In genomic region chr3:19399356-19399755, GRCh38 we compare ENCODE assay signal across 25 cellular contexts.
DNase-seq lines count a peak whose midpoint lies in the region; ATAC-seq and TF ChIP-seq lines count a peak whose summit lies in the region.
"Had no signal": no experiment of that assay in that cellular context is flagged by ENCODE, and none has a peak within 500 bp of the region (broad histone marks: within the 10 kb centered on the region; RNA-seq: fewer than 3 reads in every experiment).

No MANE protein-coding gene starts in this region.

- H3K4ac ChIP-seq in mesendoderm (ENCODE audit: low read depth, low read length), result no peak overlapping the region

- H3K36me3 ChIP-seq in mesendoderm (ENCODE audit: control insufficient read depth, insufficient read depth, low read length) (no peaks in the 10 kb centered on the region), prostate gland (no peaks in the 10 kb centered on the region)
- H3K36me3 ChIP-seq: BLaER1 treated with 17β-estradiol and CSF1 and Interleukin-3, amounts not matched to agents 10 nM and 100 nM; SJCRH30 had no signal

- no peak overlapping the region for H2BK15ac ChIP-seq in mesendoderm (replicated peaks; ENCODE audit: low read depth)

- in situ Hi-C loops in astrocyte of the cerebellum (cut with HindIII; ENCODE audit: low sequenced_read_pairs), result no loop called here

- H3K27me3 ChIP-seq in mesendoderm (ENCODE audit: insufficient read depth, low read length, poor library complexity) (no peaks in the 10 kb centered on the region), prostate gland (replicated peaks; ENCODE audit: insufficient read depth) (no peaks in the 10 kb centered on the region)
- H3K27me3 ChIP-seq: BLaER1 treated with 17β-estradiol and CSF1 and Interleukin-3, amounts not matched to agents 10 nM and 100 nM; SJCRH30 had no signal

- H4K5ac ChIP-seq in mesendoderm (ENCODE audit: low read length), result no peak overlapping the region

- no peak overlapping the region for H4K8ac ChIP-seq in mesendoderm (ENCODE audit: low read depth, low read length)

- H3K27ac ChIP-seq in mesendoderm (ENCODE audit: low read depth, low read length) (no peak overlapping the region), prostate gland (no peak overlapping the region)
- H3K27ac ChIP-seq: A549; BLaER1 treated with 17β-estradiol and CSF1 and Interleukin-3, amounts not matched to agents 10 nM and 100 nM; HL-60; PC-9; SJCRH30 had no signal

- WGBS in mesendoderm (ENCODE audit: extremely low coverage, insufficient coverage, low lambda C conversion rate), result no CpG with 5 or more reads among the region's 1 CpG
- WGBS in prostate gland, result 92% methylated on average over 1 of the region's 1 CpG

- H3K4me2 ChIP-seq in mesendoderm (ENCODE audit: low read length), result no peak overlapping the region
- H3K4me2 ChIP-seq: A549; BLaER1 treated with 17β-estradiol and CSF1 and Interleukin-3, amounts not matched to agents 10 nM and 100 nM; PC-9 had no signal

- no peak overlapping the region for H2BK5ac ChIP-seq in mesendoderm (ENCODE audit: low read length)

- H3K56ac ChIP-seq in mesendoderm (ENCODE audit: low read length), result no peak overlapping the region

- no peaks in the 10 kb centered on the region for H3K9me3 ChIP-seq in prostate gland
- H3K9me3 ChIP-seq: A549; BLaER1 treated with 17β-estradiol and CSF1 and Interleukin-3, amounts not matched to agents 10 nM and 100 nM; SJCRH30 had no signal

- H3K79me1 ChIP-seq in mesendoderm (ENCODE audit: low read length), result no peaks in the 10 kb centered on the region

- H3K4me3 ChIP-seq in astrocyte of the cerebellum (ENCODE audit: low read depth, low read length) (no peak overlapping the region), epithelial cell of proximal tubule (ENCODE audit: low read depth, low read length) (no peak overlapping the region), mesendoderm (ENCODE audit: low read length) (no peak overlapping the region), prostate gland (no peak overlapping the region)
- H3K4me3 ChIP-seq: A549; BLaER1 treated with 17β-estradiol and CSF1 and Interleukin-3, amounts not matched to agents 10 nM and 100 nM; K562; PC-9; SJCRH30 had no signal

- no peak for TF ChIP-seq POLR2A in prostate gland (IDR thresholded peaks at IDR 0.05)

- H2AK5ac ChIP-seq in mesendoderm (ENCODE audit: low read length), result no peak overlapping the region

- no peak for ATAC-seq in GM18858 (IDR thresholded peaks at IDR 0.05; ENCODE audit: unreplicated experiment)
- ATAC-seq: A549, K562, Right ventricle myocardium inferior had no signal

- intact Hi-C loops in prostate gland (cut with DNase I), result no loop called here

- H2BK120ac ChIP-seq in mesendoderm (ENCODE audit: low read depth, low read length), result no peak overlapping the region

- no peak overlapping the region for H3K18ac ChIP-seq in mesendoderm (ENCODE audit: low read length)

- H3K9ac ChIP-seq in mesendoderm (ENCODE audit: low read length), result no peak overlapping the region
- H3K9ac ChIP-seq: BLaER1 treated with 17β-estradiol and CSF1 and Interleukin-3, amounts not matched to agents 10 nM and 100 nM had no signal

- H3K23ac ChIP-seq in mesendoderm (ENCODE audit: low read length), result no peak overlapping the region

- TF ChIP-seq CTCF in astrocyte of the cerebellum (IDR thresholded peaks at IDR 0.05; ENCODE audit: low read depth, low read length, missing control alignments), result no peak
- no peak for TF ChIP-seq CTCF in epithelial cell of proximal tubule (conservative IDR thresholded peaks at IDR 0.05; ENCODE audit: low read depth, low read length)
- no peak for TF ChIP-seq CTCF in prostate gland (IDR thresholded peaks at IDR 0.05)

- H3K4me1 ChIP-seq in mesendoderm (ENCODE audit: control insufficient read depth, low read depth, low read length) (no peaks in the 10 kb centered on the region), prostate gland (replicated peaks) (no peaks in the 10 kb centered on the region)
- H3K4me1 ChIP-seq: A549, SJCRH30 had no signal

- H3K79me2 ChIP-seq in mesendoderm (ENCODE audit: control insufficient read depth, insufficient read depth, low read length), result no peaks in the 10 kb centered on the region

- peak; percentile 61 for DNase-seq in HT1080 (ENCODE audit: low read depth)
- peak; percentile 18 for DNase-seq in astrocyte of the cerebellum (ENCODE audit: low read depth)
- DNase-seq in epithelial cell of proximal tubule (ENCODE audit: low read depth), result peak; percentile 32
- peak; percentile 1 for DNase-seq in mesendoderm
- DNase-seq in prostate gland (ENCODE audit: low spot score), result no peak
- DNase-seq in cerebellum (ENCODE audit: low spot score), result no peak
- no peak for DNase-seq in KG1 (lab: John Stamatoyannopoulos, UW)
- DNase-seq: AML-193; CD4-positive, alpha-beta memory T cell; COR-L47; MM.1S; NCI-H1048; NCI-H1417 treated with DMSO at 0.1 percent for 48 hours; NCI-H1694 treated with DMSO at 0.1 percent for 48 hours; NCI-H2081; NCI-H2227 treated with DMSO at 0.1 percent for 48 hours; NCI-H526 treated with DMSO at 0.1 percent for 48 hours; PC-9; SJCRH30 had no signal

Comparison
In these comparisons a context has a peak if more than half of its experiments do, and no peak if none do; other contexts are left out.
1. DNase-seq: peak in HT1080 (single experiment), astrocyte of the cerebellum (single experiment), epithelial cell of proximal tubule (single experiment) and mesendoderm (single experiment); none in prostate gland (single experiment), cerebellum (single experiment) and KG1 (single experiment).